23 cellular contexts compared by ENCODE assay signal in the genomic region with DNA sequence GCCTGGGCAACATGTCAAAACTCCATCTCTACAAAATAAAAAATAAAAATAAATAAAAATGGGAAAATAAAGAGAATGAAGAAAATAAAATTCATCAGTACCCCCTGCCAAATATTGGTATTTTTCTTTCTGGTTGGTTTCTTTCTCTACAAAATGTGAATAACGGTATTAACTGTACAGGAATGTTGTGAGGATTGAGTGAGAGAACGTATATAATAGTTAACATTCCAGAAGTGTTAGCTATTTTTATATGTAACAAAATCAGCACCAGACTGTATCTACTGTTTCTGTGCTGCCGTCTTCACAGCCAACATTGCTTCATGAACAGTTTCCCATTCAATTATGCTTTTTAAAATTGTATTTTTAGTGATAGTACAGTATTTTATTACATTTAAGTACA. TPM values are rescaled to one million over a fixed set of nuclear protein-coding genes. Genes with fewer than 3 reads are reported as not detected.
"Had no signal": no experiment of that assay in that cellular context is flagged by ENCODE, and none has a peak within 500 bp of the region (broad histone marks: within the 10 kb centered on the region; RNA-seq: fewer than 3 reads in every experiment).

No MANE protein-coding gene starts in this region.

- H3K36me3 ChIP-seq: cardiac muscle cell, gastroesophageal sphincter, heart right ventricle, neutrophil, tibial artery, WERI-Rb-1 had no signal

- H3K9me3 ChIP-seq: gastroesophageal sphincter, neutrophil, tibial artery had no signal

- H3K27ac ChIP-seq: cardiac muscle cell, heart right ventricle, neutrophil, tibial artery, WERI-Rb-1 had no signal

- ATAC-seq: activated T-cell treated with anti-CD3 and anti-CD28 coated beads, Interleukin-2, amount 50 U/mL, for 72 hours; gastroesophageal sphincter; heart right ventricle; naive thymus-derived CD8-positive, alpha-beta T cell had no signal

- H3K9me3 Mint-ChIP-seq: activated naive CD4-positive, alpha-beta T cell treated with anti-CD3 and anti-CD28 coated beads, Interleukin-2, amount 50 U/mL, for 24 hours; activated T-cell treated with anti-CD3 and anti-CD28 coated beads, Interleukin-2, amount 50 U/mL, for 72 hours; immature natural killer cell; memory B cell had no signal

- DNase-seq: activated CD4-positive, alpha-beta T cell treated with anti-CD3 and anti-CD28 coated beads for 1 hour; activated CD8-positive, alpha-beta memory T cell treated with anti-CD3 and anti-CD28 coated beads, Interleukin-2, amount 50 U/mL, for 48 hours; activated effector memory CD4-positive, alpha-beta T cell treated with anti-CD3 and anti-CD28 coated beads, Interleukin-2, amount 50 U/mL, for 16 hours; activated T-cell treated with anti-CD3 and anti-CD28 coated beads, Interleukin-2, amount 50 U/mL, for 72 hours; erythroblast; heart right ventricle; immature natural killer cell; naive thymus-derived CD8-positive, alpha-beta T cell; retina; stimulated activated CD4-positive, alpha-beta T cell treated with anti-CD3 and anti-CD28 coated beads, Interleukin-12 subunit alpha, Interleukin-12 subunit beta, amount 100 ng/mL, for 4 hours; stimulated activated CD4-positive, alpha-beta T cell treated with anti-CD3 and anti-CD28 coated beads, Interleukin-2, amount 100 ng/mL, for 24 hours; stimulated activated naive CD4-positive, alpha-beta T cell treated with Interleukin-2 at 50 U/mL for 16 hours; tibial artery; WERI-Rb-1 had no signal

- H3K27ac Mint-ChIP-seq: activated naive CD4-positive, alpha-beta T cell treated with anti-CD3 and anti-CD28 coated beads, Interleukin-2, amount 50 U/mL, for 24 hours; activated T-cell treated with anti-CD3 and anti-CD28 coated beads, Interleukin-2, amount 50 U/mL, for 72 hours; immature natural killer cell; memory B cell had no signal

- H3K4me3 Mint-ChIP-seq: activated naive CD4-positive, alpha-beta T cell treated with anti-CD3 and anti-CD28 coated beads, Interleukin-2, amount 50 U/mL, for 24 hours; activated T-cell treated with anti-CD3 and anti-CD28 coated beads, Interleukin-2, amount 50 U/mL, for 72 hours; immature natural killer cell had no signal

- H3K27me3 ChIP-seq: cardiac muscle cell, gastroesophageal sphincter, heart right ventricle, neutrophil, tibial artery had no signal

- H3K36me3 Mint-ChIP-seq: activated naive CD4-positive, alpha-beta T cell treated with anti-CD3 and anti-CD28 coated beads, Interleukin-2, amount 50 U/mL, for 24 hours; immature natural killer cell had no signal

- H3K4me3 ChIP-seq: cardiac muscle cell, gastroesophageal sphincter, heart right ventricle, tibial artery had no signal

RNA-seq across cellular contexts. Expression of gene RNU6-1, which starts 25.5 kb away (rescaled TPM):
- total RNA-seq: activated T-cell treated with anti-CD3 and anti-CD28 coated beads, Interleukin-2, amount 50 U/mL, for 72 hours; cardiac muscle cell; gastroesophageal sphincter; heart right ventricle; liver; naive thymus-derived CD8-positive, alpha-beta T cell; posterior vena cava; subcutaneous adipose tissue; T-helper 2 cell treated with Interferon-gamma antibody and Interleukin-4, amounts not matched to agents 100 ng/mL and 5 ng/mL, for 36 hours had no signal
- polyA plus RNA-seq: cardiac muscle cell; heart right ventricle; immature natural killer cell; liver; naive thymus-derived CD8-positive, alpha-beta T cell had no signal

RNA-seq across cellular contexts. Expression of gene SKOR1, which starts 40.0 kb away (rescaled TPM):
- polyA plus RNA-seq: cardiac muscle cell had no signal
